1 cellular context compared by ENCODE assay signal in genomic region chr22:42581762-42582716, GRCh38.
TF ChIP-seq lines count a peak whose summit lies in the region.

No MANE protein-coding gene starts in this region.

TF ChIP-seq in GM23338, 12 proteins besides CTCF, POLR2A, EP300 and RAD21 (continued from another document):
- TF ChIP-seq ETS1 (IDR thresholded peaks at IDR 0.05) (no peak), REST (IDR thresholded peaks at IDR 0.05; ENCODE audit: unreplicated experiment) (no peak), EZH2phosphoT487 (IDR thresholded peaks at IDR 0.05; ENCODE audit: unreplicated experiment) (no peak)
TF ChIP-seq in GM23338: peak in this region for 1.
